In the genomic region with DNA sequence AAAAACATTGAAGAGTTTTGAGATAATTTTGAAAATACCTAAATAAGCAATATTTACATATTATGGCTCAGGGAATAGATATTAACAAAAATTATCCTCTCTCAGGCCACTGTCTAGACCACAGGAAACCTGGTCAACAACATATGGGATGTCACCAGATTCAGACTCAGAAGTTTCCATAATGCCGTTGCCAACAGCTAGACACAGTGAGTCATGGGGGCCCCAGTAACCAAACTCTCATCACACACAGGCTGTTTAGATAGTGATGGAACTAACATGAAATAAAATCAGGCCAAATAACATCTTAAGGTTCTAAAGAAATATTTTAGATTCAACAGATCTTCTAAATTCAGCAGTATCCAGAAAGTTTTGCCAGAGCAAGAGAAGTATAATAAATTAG, we compare ENCODE assay signal across 13 cellular contexts.
DNase-seq lines count a peak whose midpoint lies in the region; ATAC-seq and TF ChIP-seq lines count a peak whose summit lies in the region.
"Had no signal": no experiment of that assay in that cellular context is flagged by ENCODE, and none has a peak within 500 bp of the region (broad histone marks: within the 10 kb centered on the region; RNA-seq: fewer than 3 reads in every experiment).

No MANE protein-coding gene starts in this region.

- H3K27me3 ChIP-seq in MG63, result no peaks in the 10 kb centered on the region
- no peaks in the 10 kb centered on the region for H3K27me3 ChIP-seq in left lung
- H3K27me3 ChIP-seq in vagina, result no peaks in the 10 kb centered on the region
- H3K27me3 ChIP-seq: transverse colon had no signal

- H3K36me3 Mint-ChIP-seq in chondrocyte (ENCODE audit: low read depth), result no peaks in the 10 kb centered on the region
- H3K36me3 Mint-ChIP-seq: immature natural killer cell; naive thymus-derived CD4-positive, alpha-beta T cell had no signal

- DNase-seq in AG08396 (ENCODE audit: low spot score) (peak; percentile 60), MG63 (peak; percentile 52), chondrocyte (ENCODE audit: low spot score) (no peak), left lung (no peak), GF-D8 (lab: John Stamatoyannopoulos, UW) (no peak), vagina (ENCODE audit: extremely low spot score in 2 of 2) (no peak)
- DNase-seq: activated CD8-positive, alpha-beta memory T cell treated with anti-CD3 and anti-CD28 coated beads, Interleukin-2, amount 50 U/mL, for 4 hours; immature natural killer cell; naive thymus-derived CD4-positive, alpha-beta T cell; RPMI8226; transverse colon had no signal

- no peak overlapping the region for H3K27ac ChIP-seq in left lung
- H3K27ac ChIP-seq in vagina, result no peak overlapping the region
- H3K27ac ChIP-seq: transverse colon had no signal

- H3K9me3 ChIP-seq in MG63 (no peaks in the 10 kb centered on the region), left lung (no peaks in the 10 kb centered on the region), vagina (no peaks in the 10 kb centered on the region)
- H3K9me3 ChIP-seq: transverse colon had no signal

- H3K4me3 Mint-ChIP-seq in chondrocyte (ENCODE audit: unreplicated experiment), result no peak overlapping the region
- H3K4me3 Mint-ChIP-seq: immature natural killer cell; naive thymus-derived CD4-positive, alpha-beta T cell had no signal

- H3K4me1 Mint-ChIP-seq in chondrocyte (ENCODE audit: low read depth), result peaks cover 25% of the 10 kb centered on the region
- H3K4me1 Mint-ChIP-seq: immature natural killer cell; naive thymus-derived CD4-positive, alpha-beta T cell had no signal

- no peaks in the 10 kb centered on the region for H3K9me3 Mint-ChIP-seq in chondrocyte (ENCODE audit: low read depth)

- TF ChIP-seq CTCF in chondrocyte (IDR thresholded peaks at IDR 0.05), result no peak
- no peak for TF ChIP-seq CTCF in left lung (IDR thresholded peaks at IDR 0.05)
- no peak for TF ChIP-seq CTCF in vagina (IDR thresholded peaks at IDR 0.05)

- ATAC-seq in left lung (peak; percentile 31), HG02623 (IDR thresholded peaks at IDR 0.05; ENCODE audit: unreplicated experiment) (no peak), GM21526 (IDR thresholded peaks at IDR 0.05; ENCODE audit: low FRiP score, unreplicated experiment) (no peak)
- ATAC-seq: naive thymus-derived CD4-positive, alpha-beta T cell had no signal

- TF ChIP-seq POLR2A in vagina (IDR thresholded peaks at IDR 0.05), result no peak

- peak overlapping the region; percentile 76 for H3K27ac Mint-ChIP-seq in chondrocyte (ENCODE audit: unreplicated experiment)
- H3K27ac Mint-ChIP-seq: immature natural killer cell; naive thymus-derived CD4-positive, alpha-beta T cell had no signal

- no peak overlapping the region for H3K4me3 ChIP-seq in MG63
- no peak overlapping the region for H3K4me3 ChIP-seq in left lung
- H3K4me3 ChIP-seq in vagina, result no peak overlapping the region
- H3K4me3 ChIP-seq: transverse colon had no signal

- no peaks in the 10 kb centered on the region for H3K27me3 Mint-ChIP-seq in chondrocyte (ENCODE audit: low read depth)

- H3K4me1 ChIP-seq in left lung (no peaks in the 10 kb centered on the region), vagina (no peaks in the 10 kb centered on the region)
- H3K4me1 ChIP-seq: transverse colon had no signal

- intact Hi-C loops in left lung (cut with DNase I), result no loop called here
- intact Hi-C loops in vagina (cut with DNase I), result no loop called here

- no peaks in the 10 kb centered on the region for H3K36me3 ChIP-seq in MG63
- no peaks in the 10 kb centered on the region for H3K36me3 ChIP-seq in left lung
- H3K36me3 ChIP-seq in vagina, result no peaks in the 10 kb centered on the region
- H3K36me3 ChIP-seq: transverse colon had no signal

Comparison
In these comparisons a context has a peak if more than half of its experiments do, and no peak if none do; other contexts are left out.
1. DNase-seq: peak in AG08396 (single experiment) and MG63 (single experiment); none in chondrocyte (single experiment), left lung (0 of 2), GF-D8 (single experiment) and vagina (0 of 2).